In the genomic region with DNA sequence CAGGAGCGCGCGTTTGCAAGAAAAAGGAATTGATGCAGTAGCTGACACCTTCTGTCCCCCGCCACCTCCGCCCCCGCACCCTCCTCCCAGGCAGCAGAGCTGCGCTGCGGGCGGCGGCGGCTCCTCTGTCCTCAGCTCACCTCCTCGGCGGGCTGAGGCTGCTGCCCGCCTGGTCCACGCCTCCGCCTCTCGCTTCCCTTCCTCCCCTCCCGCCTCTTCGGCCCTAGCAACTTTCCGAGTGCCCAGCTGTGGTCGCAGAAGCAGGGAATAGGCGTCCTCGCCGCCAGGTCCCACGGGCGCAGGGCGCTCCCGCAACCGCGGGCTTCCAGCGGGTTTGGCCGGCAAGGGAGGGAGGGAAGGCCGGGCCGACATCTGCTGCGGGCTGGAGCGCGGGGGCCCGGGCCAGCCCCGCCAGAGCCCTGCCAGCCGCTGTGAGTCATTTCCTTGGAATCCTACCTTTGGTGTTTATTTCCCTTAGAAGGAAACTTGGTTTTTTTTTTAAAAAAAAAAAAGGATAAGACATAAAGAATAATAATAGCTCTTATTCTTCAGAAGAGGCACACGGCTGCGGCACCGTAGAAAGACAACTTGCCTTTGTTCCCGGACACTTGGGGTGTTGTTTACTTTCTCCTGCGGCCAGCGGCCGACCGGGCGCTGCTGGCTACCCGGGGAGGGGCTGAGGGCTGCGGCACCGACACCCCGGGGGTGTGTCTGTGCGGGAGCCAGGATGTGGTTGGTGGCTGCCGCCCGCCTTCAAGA, we compare ENCODE assay signal across 8 cellular contexts. TPM values are rescaled to one million over a fixed set of nuclear protein-coding genes. Genes with fewer than 3 reads are reported as not detected.
DNase-seq lines count a peak whose midpoint lies in the region; ATAC-seq and TF ChIP-seq lines count a peak whose summit lies in the region.

No MANE protein-coding gene starts in this region.

- H2BK120ac ChIP-seq in H9 (ENCODE audit: low read depth, low read length, poor library complexity, severe bottlenecking): no peak overlapping the region

- H3K9me3 Mint-ChIP-seq in H9: no peaks in the 10 kb centered on the region

- H3K27me3 Mint-ChIP-seq in H9 (ENCODE audit: low read depth): peaks cover 32% of the 10 kb centered on the region

- TF ChIP-seq POLR2A in right lobe of liver (IDR thresholded peaks at IDR 0.05) (no peak), stomach (IDR thresholded peaks at IDR 0.05) (no peak)

- no peak for TF ChIP-seq EP300 in stomach (IDR thresholded peaks at IDR 0.05)

- H2AK5ac ChIP-seq in H9 (ENCODE audit: insufficient read length, low read length): no peak overlapping the region

- H3K4me1 ChIP-seq in H9 (ENCODE audit: insufficient read depth, low read length) (peaks cover 9% of the 10 kb centered on the region; the same call in 1 of the 2 replicates), SJSA1 (replicated peaks) (peaks cover 20% of the 10 kb centered on the region), ectodermal cell (ENCODE audit: control insufficient read depth, insufficient read depth, low read length) (peaks cover 23% of the 10 kb centered on the region), right lobe of liver (peaks cover 0 to 21% (median 0%) of the 10 kb centered on the region in 4 donors), stomach (peaks cover 17 to 60% (median 43%) of the 10 kb centered on the region in 4 donors)

- H3K4me1 Mint-ChIP-seq in H9: peaks cover 23 to 39% of the 10 kb centered on the region in 2 experiments

- H3K79me2 ChIP-seq in H9 (ENCODE audit: insufficient read depth, low read length): no peaks in the 10 kb centered on the region

- no peak overlapping the region for H3K18ac ChIP-seq in H9 (ENCODE audit: insufficient read length, low read depth, low read length)

- no peaks in the 10 kb centered on the region for H3K79me1 ChIP-seq in H9 (ENCODE audit: insufficient read depth, low read depth, low read length, poor library complexity, severe bottlenecking)

- H4K20me1 ChIP-seq in H9 (ENCODE audit: control insufficient read depth, insufficient read depth, insufficient read length): no peaks in the 10 kb centered on the region

- peak overlapping the region; percentile 46 for H3K9ac ChIP-seq in H9 (ENCODE audit: extremely low read depth, insufficient read length, low read length)

- no peak overlapping the region; the same call in 1 of the 2 replicates for H3K14ac ChIP-seq in H9 (ENCODE audit: insufficient read depth, low read length)

- H3K36me3 Mint-ChIP-seq in H9 (ENCODE audit: insufficient read depth in 1 of 3, low read depth in 3 of 3): no peaks in the 10 kb centered on the region

- no peak overlapping the region for H3K27ac Mint-ChIP-seq in H9

- H4K5ac ChIP-seq in H9 (ENCODE audit: insufficient read length, low read depth, low read length): no peak overlapping the region

- peaks cover 3% of the 10 kb centered on the region; the same call in 1 of the 2 replicates for H3K36me3 ChIP-seq in SJSA1
- no peaks in the 10 kb centered on the region for H3K36me3 ChIP-seq in ectodermal cell (ENCODE audit: control insufficient read depth, insufficient read depth, low read length)
- H3K36me3 ChIP-seq in right lobe of liver: no peaks in the 10 kb centered on the region
- no peaks in the 10 kb centered on the region for H3K36me3 ChIP-seq in stomach

- no peak overlapping the region for H4K8ac ChIP-seq in H9 (replicated peaks; ENCODE audit: insufficient read length, low read depth, low read length)

- DNase-seq in A172 (ENCODE audit: low spot score) (peak; percentile 78), H9 (peak; percentile 61), SJSA1 (ENCODE audit: low read depth in 1 of 2, low spot score in 2 of 2) (peak; percentile 80 to 91), right lobe of liver (no peak), stomach (peak; percentile 59)

- peak overlapping the region; percentile 22 for H3K4me2 ChIP-seq in H9 (ENCODE audit: insufficient read depth, insufficient read length, low read length)

- H3K27ac ChIP-seq in H9 (ENCODE audit: insufficient read length, low read depth, low read length) (no peak overlapping the region), SJSA1 (peak overlapping the region; percentile 69), ectodermal cell (ENCODE audit: insufficient read depth, low read depth, low read length, poor library complexity, severe bottlenecking) (no peak overlapping the region), right lobe of liver (no peak overlapping the region), stomach (peak overlapping the region; percentile 84 to 94 (median 88))

- intact Hi-C loops in right lobe of liver (cut with DNase I) (no loop called here), stomach (cut with DNase I; ENCODE audit: low total_unique reads) (no loop called here)

- H3K9me3 ChIP-seq in H9 (ENCODE audit: control insufficient read depth, low read depth, low read length): no peaks in the 10 kb centered on the region
- no peaks in the 10 kb centered on the region for H3K9me3 ChIP-seq in SJSA1 (replicated peaks)
- no peaks in the 10 kb centered on the region for H3K9me3 ChIP-seq in ectodermal cell (ENCODE audit: control insufficient read depth, low read length)
- no peaks in the 10 kb centered on the region for H3K9me3 ChIP-seq in right lobe of liver
- H3K9me3 ChIP-seq in stomach: no peaks in the 10 kb centered on the region

- no peak overlapping the region for H2BK12ac ChIP-seq in H9 (ENCODE audit: insufficient read length, low read depth, low read length)

- H3K4ac ChIP-seq in H9 (ENCODE audit: low read depth, low read length): no peak overlapping the region

- no peak overlapping the region; the same call in 1 of the 2 replicates for H2BK15ac ChIP-seq in H9 (ENCODE audit: low read depth, low read length)

- no peak overlapping the region for H2BK20ac ChIP-seq in H9 (ENCODE audit: low read depth, low read length, poor library complexity, severe bottlenecking)

- whole genome bisulfite sequencing in H9 (ENCODE audit: extremely low coverage, insufficient read length, low lambda C conversion rate): no CpG with 5 or more reads among the region's 56 CpGs
- WGBS in ectodermal cell, 2 experiments: 0 to 1% methylated on average over 56 of the region's 56 CpGs
- under 1% methylated on average over 25 of the region's 56 CpGs for WGBS in right lobe of liver (ENCODE audit: insufficient coverage, low coverage, low lambda C conversion rate, missing lambda C conversion rate)
- 0 to 2% (median 1%) methylated on average over 42 to 56 of the region's 56 CpGs for WGBS in stomach, 5 donors

- H3K23me2 ChIP-seq in H9 (ENCODE audit: insufficient read length, low read depth, low read length, poor library complexity, severe bottlenecking): peaks cover 12% of the 10 kb centered on the region

- H4K91ac ChIP-seq in H9 (ENCODE audit: insufficient read length, low read depth, low read length): no peak overlapping the region

- no peak for TF ChIP-seq CTCF in H9 (conservative IDR thresholded peaks at IDR 0.05)
- no peak for TF ChIP-seq CTCF in right lobe of liver (IDR thresholded peaks at IDR 0.05)
- TF ChIP-seq CTCF in stomach (IDR thresholded peaks at IDR 0.05): no peak

- H2BK5ac ChIP-seq in H9 (ENCODE audit: insufficient read length, low read length): no peak overlapping the region

- peak overlapping the region; percentile 63 to 79 for H3K4me3 Mint-ChIP-seq in H9

- ATAC-seq in right lobe of liver (peak; percentile 49 to 57 (median 52)), GM18907 (IDR thresholded peaks at IDR 0.05; ENCODE audit: unreplicated experiment) (no peak), GM18502 (IDR thresholded peaks at IDR 0.05; ENCODE audit: poor library complexity, unreplicated experiment) (no peak)

- no peak overlapping the region for H3K56ac ChIP-seq in H9 (ENCODE audit: insufficient read length, low read depth, low read length)

- no peak overlapping the region for H3K23ac ChIP-seq in H9 (ENCODE audit: insufficient read length, low read depth, low read length)

- H3K27me3 ChIP-seq in H9 (ENCODE audit: insufficient read depth, low read length) (peaks cover 3% of the 10 kb centered on the region; the same call in 1 of the 2 replicates), SJSA1 (replicated peaks) (no peaks in the 10 kb centered on the region), ectodermal cell (ENCODE audit: control insufficient read depth, insufficient read depth, low read length, poor library complexity, severe bottlenecking) (peaks cover 61% of the 10 kb centered on the region), right lobe of liver (peaks cover 0 to 31% of the 10 kb centered on the region in 2 donors), stomach (peaks cover 0 to 41% (median 20%) of the 10 kb centered on the region in 3 donors)

- H3K4me3 ChIP-seq in SJSA1: peak overlapping the region; percentile 59
- peak overlapping the region; percentile 60 for H3K4me3 ChIP-seq in ectodermal cell (ENCODE audit: insufficient read depth, low read depth, low read length)
- H3K4me3 ChIP-seq in right lobe of liver: peak overlapping the region; percentile 9 to 31 (median 18)
- H3K4me3 ChIP-seq in stomach: peak overlapping the region; percentile 61 to 81 (median 75)

- no peak overlapping the region for H2AFZ ChIP-seq in H9 (ENCODE audit: low read length)

- no peak overlapping the region for H3T11ph ChIP-seq in H9 (ENCODE audit: low read length)

RNA-seq across cellular contexts. Expression of a gene that starts 1.1 kb away (rescaled TPM):
- 8.0 and 12.8 TPM in 2 replicates for total RNA-seq in A172 (2014; rRNA removed; shearing (Covaris generic))
- total RNA-seq in H9 (2021) (3.9 and 5.0 TPM in 2 replicates), right lobe of liver (not detected), stomach (1 to 10 TPM in 4 of 5 donors, under 1 TPM in 1; 0.29 to 5.4 (median 2.9) TPM)
- total RNA-seq in SJSA1 (2014; rRNA removed; shearing (Covaris generic)): 4.8 and 6.6 TPM in 2 replicates
- polyA plus RNA-seq in ectodermal cell (2013, experiment 1 of 4): 5.5 TPM
- 5.1 TPM for polyA plus RNA-seq in ectodermal cell (2013, experiment 2 of 4)
- polyA plus RNA-seq in ectodermal cell (2013, experiment 3 of 4): 4.1 TPM
- 4.0 TPM for polyA plus RNA-seq in ectodermal cell (2013, experiment 4 of 4)
- polyA plus RNA-seq in stomach: 1 to 10 TPM in 2 of 3 donors, under 1 TPM in 1; 0.46 to 3.7 (median 2.2) TPM

Comparison
In these comparisons a context has a peak if more than half of its experiments do, and no peak if none do; other contexts are left out.
1. DNase-seq: peak in A172 (single experiment), H9 (single experiment), SJSA1 (2 of 2) and stomach (single experiment); none in right lobe of liver (0 of 3).
2. H3K27ac ChIP-seq: peak in SJSA1 (single experiment) and stomach (5 of 5); none in H9 (single experiment), ectodermal cell (single experiment) and right lobe of liver (0 of 3).
3. H3K4me3 ChIP-seq: peak in every context shown above with its lines; median percentile 75 in stomach; 60 in ectodermal cell; 59 in SJSA1; 18 in right lobe of liver.
4. ATAC-seq: peak in right lobe of liver (4 of 4); none in GM18907 (single experiment) and GM18502 (single experiment).